ENCODE assay signal across 37 cellular contexts in genomic region chr10:66513504-66513903, GRCh38.
"Had no signal": no experiment of that assay in that cellular context is flagged by ENCODE, and none has a peak within 500 bp of the region (broad histone marks: within the 10 kb centered on the region; RNA-seq: fewer than 3 reads in every experiment).

No MANE protein-coding gene starts in this region.

- H3K27ac Mint-ChIP-seq: activated B cell treated with CpG ODN at 0.5 μM for 24 hours; activated CD4-positive, alpha-beta memory T cell treated with anti-CD3 and anti-CD28 coated beads for 36 hours; activated CD4-positive, alpha-beta T cell treated with anti-CD3 and anti-CD28 coated beads, Interleukin-2, amount 10 ng/mL, durations not matched to agents 24 days and 14 days; activated CD8-positive, alpha-beta T cell treated with anti-CD3 and anti-CD28 coated beads for 36 hours; activated naive CD4-positive, alpha-beta T cell treated with anti-CD3 and anti-CD28 coated beads, Interleukin-2, amount 10 ng/mL, durations not matched to agents 7 days and 5 days; activated naive CD4-positive, alpha-beta T cell treated with anti-CD3 and anti-CD28 coated beads, Interleukin-2, amount 50 U/mL, for 24 hours; activated naive CD8-positive, alpha-beta T cell; activated naive CD8-positive, alpha-beta T cell treated with anti-CD3 and anti-CD28 coated beads, Interleukin-2, amount 10 ng/mL, durations not matched to agents 7 days and 5 days; activated naive CD8-positive, alpha-beta T cell treated with anti-CD3 and anti-CD28 coated beads, Interleukin-2, amount 50 U/mL, for 24 hours; activated T-helper 2 cell treated with anti-CD3 and anti-CD28 coated beads, Interferon-gamma antibody, Interleukin-2, Interleukin-4, amounts not matched to agents 10 μg/mL and 5 μg/mL and 100 μg/mL, durations not matched to agents 14 hours and 24 hours and 36 hours; T-helper 1 cell treated with Interleukin-12 subunit alpha and Interleukin-12 subunit beta and Interleukin-4 antibody, amounts not matched to agents 30 μg/mL and 1 μg/mL, for 36 hours; T-helper 2 cell treated with Interferon-gamma antibody and Interleukin-4, amounts not matched to agents 5 μg/mL and 100 μg/mL, for 36 hours had no signal

- H3K27me3 ChIP-seq: body of pancreas, brain microvascular endothelial cell, breast epithelium, cardiac muscle cell had no signal

- ATAC-seq: activated CD8-positive, alpha-beta T cell treated with anti-CD3 and anti-CD28 coated beads for 36 hours; activated naive CD8-positive, alpha-beta T cell treated with anti-CD3 and anti-CD28 coated beads, Interleukin-2, amount 50 U/mL, for 24 hours; activated T-cell treated with anti-CD3 and anti-CD28 coated beads, Interleukin-2, amount 50 U/mL, for 4 hours; body of pancreas had no signal

- H3K4me1 Mint-ChIP-seq: activated B cell treated with CpG ODN at 0.5 μM for 24 hours; activated CD4-positive, alpha-beta T cell treated with anti-CD3 and anti-CD28 coated beads, Interleukin-2, amount 10 ng/mL, durations not matched to agents 24 days and 14 days; activated naive CD4-positive, alpha-beta T cell treated with anti-CD3 and anti-CD28 coated beads, Interleukin-2, amount 10 ng/mL, durations not matched to agents 7 days and 5 days; activated naive CD4-positive, alpha-beta T cell treated with anti-CD3 and anti-CD28 coated beads, Interleukin-2, amount 50 U/mL, for 24 hours; activated naive CD8-positive, alpha-beta T cell treated with anti-CD3 and anti-CD28 coated beads, Interleukin-2, amount 10 ng/mL, durations not matched to agents 7 days and 5 days; activated naive CD8-positive, alpha-beta T cell treated with anti-CD3 and anti-CD28 coated beads, Interleukin-2, amount 50 U/mL, for 24 hours; central memory CD8-positive, alpha-beta T cell had no signal

- H3K27ac ChIP-seq: body of pancreas, brain microvascular endothelial cell, breast epithelium, cardiac muscle cell, VCaP had no signal

- H3K4me3 ChIP-seq: body of pancreas, breast epithelium, cardiac muscle cell had no signal

- H3K36me3 ChIP-seq: brain microvascular endothelial cell, breast epithelium, cardiac muscle cell had no signal

- DNase-seq: activated B cell treated with CpG ODN at 0.5 μM for 24 hours; activated CD4-positive, alpha-beta memory T cell treated with anti-CD3 and anti-CD28 coated beads for 36 hours; activated CD4-positive, alpha-beta T cell treated with anti-CD3 and anti-CD28 coated beads for 4 hours; activated CD4-positive, alpha-beta T cell treated with anti-CD3 and anti-CD28 coated beads, Interleukin-2, amount 10 ng/mL, durations not matched to agents 24 days and 14 days; activated CD4-positive, alpha-beta T cell treated with anti-CD3 and anti-CD28 coated beads, Interleukin-2, amount 50 U/mL, for 1 hour; activated CD4-positive, alpha-beta T cell treated with anti-CD3 and anti-CD28 coated beads, Interleukin-2, amount 50 U/mL, for 4 hours; activated CD4-positive, CD25-positive, alpha-beta regulatory T cell treated with anti-CD3 and anti-CD28 coated beads, Interleukin-2, amount 50 U/mL, for 72 hours; activated CD8-positive, alpha-beta memory T cell treated with anti-CD3 and anti-CD28 coated beads, Interleukin-2, amount 50 U/mL, for 4 hours; activated CD8-positive, alpha-beta T cell treated with anti-CD3 and anti-CD28 coated beads for 36 hours; activated effector memory CD4-positive, alpha-beta T cell treated with Interleukin-2 at 50 U/mL for 16 hours; activated gamma-delta T cell; activated naive CD4-positive, alpha-beta T cell treated with anti-CD3 and anti-CD28 coated beads, Interleukin-2, amount 10 ng/mL, durations not matched to agents 7 days and 5 days; activated naive CD4-positive, alpha-beta T cell treated with Interleukin-2 at 50 U/mL for 16 hours; activated naive CD8-positive, alpha-beta T cell treated with anti-CD3 and anti-CD28 coated beads, Interleukin-2, amount 10 ng/mL, durations not matched to agents 7 days and 5 days; activated naive CD8-positive, alpha-beta T cell treated with anti-CD3 and anti-CD28 coated beads, Interleukin-2, amount 50 U/mL, for 24 hours; activated T-cell treated with anti-CD3 and anti-CD28 coated beads for 4 hours; activated T-cell treated with anti-CD3 and anti-CD28 coated beads, Interleukin-2, amount 50 U/mL, for 1 hour; activated T-cell treated with anti-CD3 and anti-CD28 coated beads, Interleukin-2, amount 50 U/mL, for 4 hours; amygdala; anterior cingulate cortex; body of pancreas; brain microvascular endothelial cell; SW 1271; T-helper 1 cell; T-helper 2 cell; T-helper 9 cell had no signal

- H3K9me3 Mint-ChIP-seq: activated CD4-positive, alpha-beta T cell treated with anti-CD3 and anti-CD28 coated beads, Interleukin-2, amount 10 ng/mL, durations not matched to agents 24 days and 14 days; activated naive CD4-positive, alpha-beta T cell treated with anti-CD3 and anti-CD28 coated beads, Interleukin-2, amount 50 U/mL, for 24 hours; activated naive CD8-positive, alpha-beta T cell treated with anti-CD3 and anti-CD28 coated beads, Interleukin-2, amount 50 U/mL, for 24 hours; activated T-helper 2 cell treated with anti-CD3 and anti-CD28 coated beads, Interferon-gamma antibody, Interleukin-2, Interleukin-4, amounts not matched to agents 10 μg/mL and 5 μg/mL and 100 μg/mL, durations not matched to agents 14 hours and 24 hours and 36 hours; T-helper 1 cell treated with Interleukin-12 subunit alpha and Interleukin-12 subunit beta and Interleukin-4 antibody, amounts not matched to agents 30 μg/mL and 1 μg/mL, for 36 hours had no signal

- H3K9me3 ChIP-seq: body of pancreas, breast epithelium had no signal

- FAIRE-seq: astrocyte, TTC549 had no signal

- H3K27me3 Mint-ChIP-seq: activated B cell treated with CpG ODN at 0.5 μM for 24 hours; activated CD4-positive, alpha-beta memory T cell treated with anti-CD3 and anti-CD28 coated beads for 36 hours; activated CD4-positive, alpha-beta T cell treated with anti-CD3 and anti-CD28 coated beads, Interleukin-2, amount 10 ng/mL, durations not matched to agents 24 days and 14 days; activated CD8-positive, alpha-beta T cell treated with anti-CD3 and anti-CD28 coated beads for 36 hours; activated naive CD4-positive, alpha-beta T cell treated with anti-CD3 and anti-CD28 coated beads, Interleukin-2, amount 10 ng/mL, durations not matched to agents 7 days and 5 days; activated naive CD4-positive, alpha-beta T cell treated with anti-CD3 and anti-CD28 coated beads, Interleukin-2, amount 50 U/mL, for 24 hours; activated naive CD8-positive, alpha-beta T cell; activated naive CD8-positive, alpha-beta T cell treated with anti-CD3 and anti-CD28 coated beads, Interleukin-2, amount 10 ng/mL, durations not matched to agents 7 days and 5 days; activated naive CD8-positive, alpha-beta T cell treated with anti-CD3 and anti-CD28 coated beads, Interleukin-2, amount 50 U/mL, for 24 hours; central memory CD8-positive, alpha-beta T cell had no signal

- H3K36me3 Mint-ChIP-seq: activated CD4-positive, alpha-beta memory T cell treated with anti-CD3 and anti-CD28 coated beads for 36 hours; activated naive CD4-positive, alpha-beta T cell treated with anti-CD3 and anti-CD28 coated beads, Interleukin-2, amount 10 ng/mL, durations not matched to agents 7 days and 5 days; activated naive CD4-positive, alpha-beta T cell treated with anti-CD3 and anti-CD28 coated beads, Interleukin-2, amount 50 U/mL, for 24 hours; activated naive CD8-positive, alpha-beta T cell; activated naive CD8-positive, alpha-beta T cell treated with anti-CD3 and anti-CD28 coated beads, Interleukin-2, amount 10 ng/mL, durations not matched to agents 7 days and 5 days had no signal

- H3K4me3 Mint-ChIP-seq: activated B cell treated with CpG ODN at 0.5 μM for 24 hours; activated CD4-positive, alpha-beta memory T cell treated with anti-CD3 and anti-CD28 coated beads for 36 hours; activated CD4-positive, alpha-beta T cell treated with anti-CD3 and anti-CD28 coated beads, Interleukin-2, amount 10 ng/mL, durations not matched to agents 24 days and 14 days; activated CD8-positive, alpha-beta T cell treated with anti-CD3 and anti-CD28 coated beads for 36 hours; activated naive CD4-positive, alpha-beta T cell treated with anti-CD3 and anti-CD28 coated beads, Interleukin-2, amount 10 ng/mL, durations not matched to agents 7 days and 5 days; activated naive CD4-positive, alpha-beta T cell treated with anti-CD3 and anti-CD28 coated beads, Interleukin-2, amount 50 U/mL, for 24 hours; activated naive CD8-positive, alpha-beta T cell; activated naive CD8-positive, alpha-beta T cell treated with anti-CD3 and anti-CD28 coated beads, Interleukin-2, amount 10 ng/mL, durations not matched to agents 7 days and 5 days; activated naive CD8-positive, alpha-beta T cell treated with anti-CD3 and anti-CD28 coated beads, Interleukin-2, amount 50 U/mL, for 24 hours; activated T-cell treated with anti-CD3 and anti-CD28 coated beads, Interleukin-2, amount 50 U/mL, for 4 hours; central memory CD8-positive, alpha-beta T cell; T-helper 1 cell treated with Interleukin-12 subunit alpha and Interleukin-12 subunit beta and Interleukin-4 antibody, amounts not matched to agents 30 μg/mL and 1 μg/mL, for 36 hours; T-helper 2 cell treated with Interferon-gamma antibody and Interleukin-4, amounts not matched to agents 5 μg/mL and 100 μg/mL, for 36 hours had no signal

- H3K4me1 ChIP-seq: body of pancreas, breast epithelium had no signal
